Comparison of ENCODE assay signal across 16 cellular contexts in genomic region chr9:3409453-3409852, GRCh38.
A peak's percentile ranks its signal among the peaks of the same experiment; 100 is the strongest.
DNase-seq lines count a peak whose midpoint lies in the region; ATAC-seq, FAIRE-seq and TF ChIP-seq lines count a peak whose summit lies in the region.
"Had no signal": no experiment of that assay in that cellular context is flagged by ENCODE, and none has a peak within 500 bp of the region (broad histone marks: within the 10 kb centered on the region; RNA-seq: fewer than 3 reads in every experiment).

No MANE protein-coding gene starts in this region.

- no peaks in the 10 kb centered on the region for H4K20me1 ChIP-seq in HepG2 (ENCODE audit: insufficient read depth, low read length)

- H3K9me3 ChIP-seq in HepG2 (ENCODE audit: low read length) (no peaks in the 10 kb centered on the region), right lobe of liver (no peaks in the 10 kb centered on the region)

- TF ChIP-seq CTCF in HepG2 (CRISPR knock-in tag; IDR thresholded peaks at IDR 0.05), result no peak
- no peak for TF ChIP-seq CTCF in right lobe of liver (IDR thresholded peaks at IDR 0.05)
- no peak for TF ChIP-seq CTCF in progenitor cell of endocrine pancreas (IDR thresholded peaks at IDR 0.05; ENCODE audit: unreplicated experiment)

- no peak for ATAC-seq in HepG2
- ATAC-seq in right lobe of liver, result no peak
- ATAC-seq: HCT116 had no signal

- CTCF ChIA-PET in HepG2 (lab: Yijun Ruan, JAX; ENCODE audit: low intra/inter-chr PET ratio, low total read pairs), result no interaction called here

- H3K27me3 Mint-ChIP-seq in progenitor cell of endocrine pancreas, result no peaks in the 10 kb centered on the region
- H3K27me3 Mint-ChIP-seq: CD4-positive, alpha-beta memory T cell had no signal

- no peak overlapping the region for H3K4me3 Mint-ChIP-seq in progenitor cell of endocrine pancreas (ENCODE audit: low read depth)
- H3K4me3 Mint-ChIP-seq: CD4-positive, alpha-beta memory T cell; H9 had no signal

- no peaks in the 10 kb centered on the region for H3K36me3 Mint-ChIP-seq in progenitor cell of endocrine pancreas (ENCODE audit: insufficient read depth)
- H3K36me3 Mint-ChIP-seq: CD4-positive, alpha-beta memory T cell had no signal

- H3K4me3 ChIP-seq in HepG2 (replicated peaks in 1 of 3; ENCODE audit: insufficient read depth in 1 of 3, low read depth in 2 of 3, low read length in 3 of 3) (no peak overlapping the region), right lobe of liver (no peak overlapping the region)

- DNase-seq in HepG2 (ENCODE audit: low spot score) (no peak), right lobe of liver (no peak), H54 (ENCODE audit: insufficient read length, low spot score) (no peak), progenitor cell of endocrine pancreas (ENCODE audit: low spot score, unreplicated experiment) (no peak), UCSD-AML1 (lab: John Stamatoyannopoulos, UW; ENCODE audit: unreplicated experiment) (no peak), posterior cingulate gyrus (no peak)
- DNase-seq: C1 segment of cervical spinal cord; Calu3; CD4-positive, alpha-beta memory T cell; COR-L47; DMS53; H9 had no signal

- no peak overlapping the region for H3K4me2 ChIP-seq in HepG2 (ENCODE audit: low read depth, low read length)

- H3K27me3 ChIP-seq in HepG2 (ENCODE audit: control insufficient read depth in 1 of 2, insufficient read depth in 2 of 2, low read length in 2 of 2) (no peaks in the 10 kb centered on the region), right lobe of liver (no peaks in the 10 kb centered on the region)

- intact Hi-C loops in HepG2 (cut with micrococcal nuclease; ENCODE audit: unreplicated experiment) (no loop called here), right lobe of liver (cut with DNase I) (no loop called here), posterior cingulate gyrus (cut with DNase I) (no loop called here)

- WGBS in HepG2 (ENCODE audit: low lambda C conversion rate), result 88% methylated on average over 1 of the region's 1 CpG
- 88% methylated on average over 1 of the region's 1 CpG for WGBS in right lobe of liver (ENCODE audit: insufficient coverage, low coverage, low lambda C conversion rate, missing lambda C conversion rate)

- H3K4me1 Mint-ChIP-seq in progenitor cell of endocrine pancreas (ENCODE audit: low read depth), result peaks cover 2% of the 10 kb centered on the region
- H3K4me1 Mint-ChIP-seq: H9 had no signal

- BruUV-seq in HepG2 (replicated peaks; lab: Mats Ljungman, UMichigan), result no TSS peak

- H3K9me3 Mint-ChIP-seq in progenitor cell of endocrine pancreas (ENCODE audit: low read depth), result no peaks in the 10 kb centered on the region
- H3K9me3 Mint-ChIP-seq: CD4-positive, alpha-beta memory T cell; H9 had no signal

- TF ChIP-seq RAD21 in HepG2 (CRISPR knock-in tag; IDR thresholded peaks at IDR 0.05), result no peak

- no peak overlapping the region for H2AFZ ChIP-seq in HepG2 (ENCODE audit: low read length)

- H3K27ac Mint-ChIP-seq in progenitor cell of endocrine pancreas, result peak overlapping the region; percentile 71
- H3K27ac Mint-ChIP-seq: CD4-positive, alpha-beta memory T cell had no signal

- H3K79me2 ChIP-seq in HepG2 (ENCODE audit: insufficient read depth, low read length), result no peaks in the 10 kb centered on the region

- H3K9ac ChIP-seq in HepG2 (ENCODE audit: insufficient read depth, low read depth, low read length), result no peak overlapping the region

- no peaks in the 10 kb centered on the region for H3K4me1 ChIP-seq in HepG2 (ENCODE audit: insufficient read depth, low read length)
- H3K4me1 ChIP-seq in right lobe of liver, result no peaks in the 10 kb centered on the region

- POLR2A ChIA-PET in HepG2 (lab: Yijun Ruan, JAX), result no interaction called here

- in situ Hi-C loops in HepG2 (cut with HindIII; ENCODE audit: extremely low pct_ligation_motif_present, low pct_unique_long_range_greater_than_20kb), result no loop called here

- H3K27ac ChIP-seq in HepG2 (ENCODE audit: extremely low read length, insufficient read depth, low read length) (no peak overlapping the region), right lobe of liver (no peak overlapping the region)
- H3K27ac ChIP-seq: 22Rv1 had no signal

- TF ChIP-seq EP300 in HepG2 (IDR thresholded peaks at IDR 0.05; ENCODE audit: low read depth in 2 of 2, low read length in 2 of 2) (no peak), HepG2 (CRISPR knock-in tag; IDR thresholded peaks at IDR 0.05; ENCODE audit: borderline replicate concordance) (no peak)

- no peak for TF ChIP-seq POLR2A in HepG2 (IDR thresholded peaks at IDR 0.05; ENCODE audit: insufficient read depth in 1 of 2, low read depth in 2 of 2, low read length in 2 of 2)
- no peak for TF ChIP-seq POLR2A in right lobe of liver (IDR thresholded peaks at IDR 0.05)
- TF ChIP-seq POLR2A in H54 (IDR thresholded peaks at IDR 0.05; ENCODE audit: low read depth, low read length), result no peak

- FAIRE-seq in HepG2 (lab: Jason Lieb, UNC), result no peak
- peak; percentile 33 for FAIRE-seq in H54 (lab: Jason Lieb, UNC)
- FAIRE-seq: GM12892, H1 had no signal

- H3K36me3 ChIP-seq in HepG2 (replicated peaks in 1 of 2; ENCODE audit: control insufficient read depth in 1 of 2, insufficient read depth in 2 of 2, low read length in 2 of 2) (no peaks in the 10 kb centered on the region), right lobe of liver (no peaks in the 10 kb centered on the region)

TF ChIP-seq in HepG2, 621 proteins besides CTCF, POLR2A, EP300 and RAD21:
- no peak for TF ChIP-seq SAFB2 (CRISPR knock-in tag; IDR thresholded peaks at IDR 0.05; ENCODE audit: borderline replicate concordance, low read depth)
- peak; percentile 40 to 73; a peak in 3 of 4 replicates for TF ChIP-seq MAFK (conservative IDR thresholded peaks at IDR 0.05 in 1 of 2, IDR thresholded peaks at IDR 0.05 in 1 of 2; ENCODE audit: low read length in 2 of 2)
- peak; percentile 63 for TF ChIP-seq MAFF (IDR thresholded peaks at IDR 0.05; ENCODE audit: low read depth, low read length)
